ENCODE assay signal across 1 cellular context in genomic region chr13:52070929-52071523, GRCh38.
A peak's percentile ranks its signal among the peaks of the same experiment; 100 is the strongest.
TF ChIP-seq lines count a peak whose summit lies in the region.

No MANE protein-coding gene starts in this region.

TF ChIP-seq in HepG2, 621 proteins besides CTCF, POLR2A, EP300 and RAD21:
- TF ChIP-seq, protein P1, sequence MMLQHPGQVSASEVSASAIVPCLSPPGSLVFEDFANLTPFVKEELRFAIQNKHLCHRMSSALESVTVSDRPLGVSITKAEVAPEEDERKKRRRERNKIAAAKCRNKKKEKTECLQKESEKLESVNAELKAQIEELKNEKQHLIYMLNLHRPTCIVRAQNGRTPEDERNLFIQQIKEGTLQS (CRISPR knock-in tag; IDR thresholded peaks at IDR 0.05), result peak; percentile 10; the same call in 1 of the 2 replicates
- peak; percentile 77 for TF ChIP-seq STAG1 (CRISPR knock-in tag; IDR thresholded peaks at IDR 0.05)
- no peak for TF ChIP-seq PHF21A (CRISPR knock-in tag; IDR thresholded peaks at IDR 0.05)
- TF ChIP-seq ZNF678 (CRISPR knock-in tag; IDR thresholded peaks at IDR 0.05), result peak; percentile 90; the same call in 1 of the 2 replicates
- TF ChIP-seq, protein P2, sequence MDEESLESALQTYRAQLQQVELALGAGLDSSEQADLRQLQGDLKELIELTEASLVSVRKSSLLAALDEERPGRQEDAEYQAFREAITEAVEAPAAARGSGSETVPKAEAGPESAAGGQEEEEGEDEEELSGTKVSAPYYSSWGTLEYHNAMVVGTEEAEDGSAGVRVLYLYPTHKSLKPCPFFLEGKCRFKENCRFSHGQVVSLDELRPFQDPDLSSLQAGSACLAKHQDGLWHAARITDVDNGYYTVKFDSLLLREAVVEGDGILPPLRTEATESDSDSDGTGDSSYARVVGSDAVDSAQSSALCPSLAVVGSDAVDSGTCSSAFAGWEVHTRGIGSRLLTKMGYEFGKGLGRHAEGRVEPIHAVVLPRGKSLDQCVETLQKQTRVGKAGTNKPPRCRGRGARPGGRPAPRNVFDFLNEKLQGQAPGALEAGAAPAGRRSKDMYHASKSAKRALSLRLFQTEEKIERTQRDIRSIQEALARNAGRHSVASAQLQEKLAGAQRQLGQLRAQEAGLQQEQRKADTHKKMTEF (CRISPR knock-in tag; IDR thresholded peaks at IDR 0.05), result 0 out of 2 replicates have a peak, but pooled peaks have one; percentile 12
- TF ChIP-seq FOXP4 (CRISPR knock-in tag; IDR thresholded peaks at IDR 0.05), result 0 out of 2 replicates have a peak, but pooled peaks have one; percentile 10
- no peak for TF ChIP-seq DR1 (CRISPR knock-in tag; IDR thresholded peaks at IDR 0.05)
- TF ChIP-seq SMC3 (IDR thresholded peaks at IDR 0.05; ENCODE audit: low read length), result peak; percentile 65; the same call in 1 of the 2 replicates
- no peak for TF ChIP-seq ZBTB7A (CRISPR knock-in tag; IDR thresholded peaks at IDR 0.05)
- TF ChIP-seq, protein P3, sequence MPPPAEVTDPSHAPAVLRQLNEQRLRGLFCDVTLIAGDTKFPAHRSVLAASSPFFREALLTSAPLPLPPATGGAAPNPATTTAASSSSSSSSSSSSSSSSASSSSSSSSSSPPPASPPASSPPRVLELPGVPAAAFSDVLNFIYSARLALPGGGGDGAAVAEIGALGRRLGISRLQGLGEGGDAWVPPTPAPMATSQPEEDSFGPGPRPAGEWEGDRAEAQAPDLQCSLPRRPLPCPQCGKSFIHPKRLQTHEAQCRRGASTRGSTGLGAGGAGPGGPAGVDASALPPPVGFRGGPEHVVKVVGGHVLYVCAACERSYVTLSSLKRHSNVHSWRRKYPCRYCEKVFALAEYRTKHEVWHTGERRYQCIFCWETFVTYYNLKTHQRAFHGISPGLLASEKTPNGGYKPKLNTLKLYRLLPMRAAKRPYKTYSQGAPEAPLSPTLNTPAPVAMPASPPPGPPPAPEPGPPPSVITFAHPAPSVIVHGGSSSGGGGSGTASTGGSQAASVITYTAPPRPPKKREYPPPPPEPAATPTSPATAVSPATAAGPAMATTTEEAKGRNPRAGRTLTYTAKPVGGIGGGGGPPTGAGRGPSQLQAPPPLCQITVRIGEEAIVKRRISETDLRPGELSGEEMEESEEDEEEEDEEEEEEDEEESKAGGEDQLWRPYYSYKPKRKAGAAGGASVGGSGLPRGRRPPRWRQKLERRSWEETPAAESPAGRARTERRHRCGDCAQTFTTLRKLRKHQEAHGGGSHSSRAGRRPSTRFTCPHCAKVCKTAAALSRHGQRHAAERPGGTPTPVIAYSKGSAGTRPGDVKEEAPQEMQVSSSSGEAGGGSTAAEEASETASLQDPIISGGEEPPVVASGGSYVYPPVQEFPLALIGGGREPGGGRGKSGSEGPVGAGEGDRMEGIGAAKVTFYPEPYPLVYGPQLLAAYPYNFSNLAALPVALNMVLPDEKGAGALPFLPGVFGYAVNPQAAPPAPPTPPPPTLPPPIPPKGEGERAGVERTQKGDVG (CRISPR knock-in tag; IDR thresholded peaks at IDR 0.05; ENCODE audit: borderline replicate concordance), result no peak
- peak; percentile 89 for TF ChIP-seq FOSL2 (CRISPR knock-in tag; IDR thresholded peaks at IDR 0.05)
